In the genomic region with DNA sequence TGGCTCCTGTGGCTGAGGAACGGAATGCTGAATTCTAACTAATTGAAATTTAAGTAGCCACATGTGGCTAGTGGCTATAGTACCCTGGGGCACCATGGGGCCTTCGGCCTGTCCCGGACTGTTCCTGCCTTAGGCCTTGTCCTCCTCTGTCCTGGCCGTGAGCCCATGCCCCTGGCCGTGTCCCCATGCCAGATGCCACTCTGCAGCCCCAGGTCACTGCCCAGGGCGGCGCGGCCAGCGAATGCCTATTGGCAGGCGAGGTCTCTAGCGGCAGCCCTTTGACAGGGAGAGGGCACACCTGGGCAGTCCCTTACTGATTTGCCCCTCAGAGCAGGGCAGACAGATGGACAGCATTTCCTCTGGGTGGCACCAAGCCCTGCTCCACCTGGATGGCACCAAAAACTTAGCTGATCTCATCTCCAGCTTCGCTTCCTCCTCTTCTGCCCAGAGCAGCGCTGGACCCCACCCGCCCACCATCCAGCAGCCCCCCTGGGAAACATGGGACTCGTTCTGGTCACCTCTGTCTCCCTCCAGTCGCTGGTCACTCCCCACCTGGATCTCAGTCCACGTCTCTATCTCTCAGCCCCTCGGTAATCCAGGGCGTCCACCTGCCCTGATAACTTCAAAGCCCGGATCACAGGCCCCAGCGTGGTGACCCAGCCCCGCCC, we compare ENCODE assay signal across 8 cellular contexts. TPM values are rescaled to one million over a fixed set of nuclear protein-coding genes. Genes with fewer than 3 reads are reported as not detected.
DNase-seq lines count a peak whose midpoint lies in the region; TF ChIP-seq lines count a peak whose summit lies in the region.

No MANE protein-coding gene starts in this region.

- DNase-seq in T-helper 2 cell treated with Interferon-gamma antibody and Interleukin-4, amounts not matched to agents 5 μg/mL and 100 μg/mL, for 36 hours (ENCODE audit: low spot score): no peak
- no peak for DNase-seq in T-helper 2 cell
- peak; percentile 90 for DNase-seq in WERI-Rb-1
- DNase-seq in substantia nigra (lab: John Stamatoyannopoulos, UW): peak in 2 of 49 donors; percentile 29 to 73
- no peak for DNase-seq in brain microvascular endothelial cell
- DNase-seq in UCSD-AML1 (lab: John Stamatoyannopoulos, UW; ENCODE audit: unreplicated experiment): no peak
- no peak for DNase-seq in MG63

- H3K36me3 ChIP-seq in WERI-Rb-1 (peaks cover 5% of the 10 kb centered on the region; the same call in 1 of the 2 replicates), brain microvascular endothelial cell (replicated peaks) (no peaks in the 10 kb centered on the region), MG63 (peaks cover 6% of the 10 kb centered on the region)

- H3K9me3 Mint-ChIP-seq in T-helper 2 cell treated with Interferon-gamma antibody and Interleukin-4, amounts not matched to agents 5 μg/mL and 100 μg/mL, for 36 hours: no peaks in the 10 kb centered on the region

- H3K9me3 ChIP-seq in WERI-Rb-1 (ENCODE audit: severe bottlenecking): peaks cover 2% of the 10 kb centered on the region
- H3K9me3 ChIP-seq in iPS-18c (ENCODE audit: control insufficient read depth, insufficient read depth, low read length): no peaks in the 10 kb centered on the region
- H3K9me3 ChIP-seq in MG63: no peaks in the 10 kb centered on the region

- peak overlapping the region; percentile 88 for H3K4me3 Mint-ChIP-seq in T-helper 2 cell treated with Interferon-gamma antibody and Interleukin-4, amounts not matched to agents 5 μg/mL and 100 μg/mL, for 36 hours

- peak overlapping the region; percentile 10; the same call in 1 of the 2 replicates for H3K27ac ChIP-seq in WERI-Rb-1
- peak overlapping the region; percentile 49 for H3K27ac ChIP-seq in substantia nigra (ENCODE audit: low read depth, low read length, poor library complexity, severe bottlenecking)
- no peak overlapping the region for H3K27ac ChIP-seq in brain microvascular endothelial cell

- H3K27me3 Mint-ChIP-seq in T-helper 2 cell treated with Interferon-gamma antibody and Interleukin-4, amounts not matched to agents 5 μg/mL and 100 μg/mL, for 36 hours (ENCODE audit: low read depth): no peaks in the 10 kb centered on the region

- H3K4me3 ChIP-seq in WERI-Rb-1 (ENCODE audit: low read depth, low read length) (peak overlapping the region; percentile 60), iPS-18c (ENCODE audit: insufficient read depth, low read depth, low read length) (peak overlapping the region; percentile 62), brain microvascular endothelial cell (ENCODE audit: low read depth, low read length) (no peak overlapping the region), MG63 (no peak overlapping the region)

- peaks cover 53% of the 10 kb centered on the region for H3K4me1 Mint-ChIP-seq in T-helper 2 cell treated with Interferon-gamma antibody and Interleukin-4, amounts not matched to agents 5 μg/mL and 100 μg/mL, for 36 hours (ENCODE audit: low read depth)

- H3K27me3 ChIP-seq in WERI-Rb-1 (ENCODE audit: insufficient read depth, low read depth, severe bottlenecking) (no peaks in the 10 kb centered on the region), brain microvascular endothelial cell (replicated peaks) (no peaks in the 10 kb centered on the region), MG63 (no peaks in the 10 kb centered on the region)

- peak overlapping the region; percentile 88 for H3K27ac Mint-ChIP-seq in T-helper 2 cell treated with Interferon-gamma antibody and Interleukin-4, amounts not matched to agents 5 μg/mL and 100 μg/mL, for 36 hours

- TF ChIP-seq CTCF in WERI-Rb-1 (IDR thresholded peaks at IDR 0.05; ENCODE audit: low read depth, low read length): no peak
- TF ChIP-seq CTCF in brain microvascular endothelial cell (IDR thresholded peaks at IDR 0.05; ENCODE audit: low read depth, low read length, missing control alignments): no peak

- in situ Hi-C loops in brain microvascular endothelial cell (cut with HindIII; ENCODE audit: low pct_ligation_motif_present, low sequenced_read_pairs): no loop called here

- H3K36me3 Mint-ChIP-seq in T-helper 2 cell treated with Interferon-gamma antibody and Interleukin-4, amounts not matched to agents 5 μg/mL and 100 μg/mL, for 36 hours (ENCODE audit: low read depth): peaks cover 19% of the 10 kb centered on the region

RNA-seq across cellular contexts. Expression of gene DGKD, which starts 1.1 kb away (rescaled TPM):
- total RNA-seq in MG63 (2014; rRNA removed; shearing (Covaris generic); ENCODE audit: low replicate concordance): 8.8 and 8.9 TPM in 2 replicates

RNA-seq across cellular contexts. Expression of gene SAG, which starts 45.6 kb away (rescaled TPM):
- total RNA-seq in MG63 (2014; rRNA removed; shearing (Covaris generic); ENCODE audit: low replicate concordance): not detected in 2 replicates

Comparison
In these comparisons a context has a peak if more than half of its experiments do, and no peak if none do; other contexts are left out.
1. H3K4me3 ChIP-seq: peak in WERI-Rb-1 (single experiment) and iPS-18c (single experiment); none in brain microvascular endothelial cell (single experiment) and MG63 (single experiment).